28 cellular contexts compared by ENCODE assay signal in genomic region chr3:48420561-48420960, GRCh38. TPM values are rescaled to one million over a fixed set of nuclear protein-coding genes. Genes with fewer than 3 reads are reported as not detected.
"Had no signal": no experiment of that assay in that cellular context is flagged by ENCODE, and none has a peak within 500 bp of the region (broad histone marks: within the 10 kb centered on the region; RNA-seq: fewer than 3 reads in every experiment).

No MANE protein-coding gene starts in this region.

- ATAC-seq: activated T-helper 17 cell treated with anti-CD3 and anti-CD28 coated beads, Interleukin-2, amount 50 U/mL, for 72 hours; SK-N-SH treated with all-trans-retinoic acid at 6 μM for 48 hours had no signal

- H3K4me3 ChIP-seq: breast epithelium, MG63, Peyer's patch, SJSA1 had no signal

- DNase-seq: activated B cell treated with CpG ODN at 0.5 μM for 24 hours; activated CD4-positive, alpha-beta memory T cell treated with anti-CD3 and anti-CD28 coated beads, Interleukin-2, amount 10 ng/mL, durations not matched to agents 7 days and 5 days; activated CD4-positive, alpha-beta T cell treated with anti-CD3 and anti-CD28 coated beads for 1 hour; activated CD4-positive, alpha-beta T cell treated with anti-CD3 and anti-CD28 coated beads, Interleukin-2, amount 50 U/mL, for 1 hour; activated gamma-delta T cell treated with Interleukin-2 at 50 U/mL for 16 hours; activated naive CD4-positive, alpha-beta T cell treated with anti-CD3 and anti-CD28 coated beads, Interleukin-2, amount 10 ng/mL, durations not matched to agents 7 days and 5 days; activated naive CD8-positive, alpha-beta T cell treated with anti-CD3 and anti-CD28 coated beads for 36 hours; activated T-cell treated with anti-CD3 and anti-CD28 coated beads for 4 hours; activated T-cell treated with anti-CD3 and anti-CD28 coated beads, Interleukin-2, amount 50 U/mL, for 48 hours; aorta; caudate nucleus; MG63; MV-4-11; NCI-H1092 treated with DMSO at 0.1 percent for 48 hours; NCI-H1436; NCI-H1694 treated with DMSO at 0.1 percent for 48 hours; NCI-H2029 treated with DMSO at 0.1 percent for 48 hours; NCI-H345; NCI-H510A; NCI-H526 treated with DMSO at 0.1 percent for 48 hours; Peyer's patch; SHP77 had no signal

- H3K36me3 Mint-ChIP-seq: activated naive CD4-positive, alpha-beta T cell treated with anti-CD3 and anti-CD28 coated beads, Interleukin-2, amount 10 ng/mL, durations not matched to agents 7 days and 5 days; activated naive CD8-positive, alpha-beta T cell treated with anti-CD3 and anti-CD28 coated beads for 36 hours had no signal

- H3K27me3 ChIP-seq: breast epithelium, MG63, Peyer's patch, SJSA1 had no signal

- H3K9me3 Mint-ChIP-seq: activated B cell treated with CpG ODN at 0.5 μM for 24 hours; activated CD4-positive, alpha-beta memory T cell treated with anti-CD3 and anti-CD28 coated beads, Interleukin-2, amount 10 ng/mL, durations not matched to agents 7 days and 5 days; activated naive CD4-positive, alpha-beta T cell treated with anti-CD3 and anti-CD28 coated beads, Interleukin-2, amount 10 ng/mL, durations not matched to agents 7 days and 5 days; activated naive CD8-positive, alpha-beta T cell treated with anti-CD3 and anti-CD28 coated beads for 36 hours; activated T-helper 17 cell treated with anti-CD3 and anti-CD28 coated beads, Interleukin-2, amount 50 U/mL, for 72 hours; T-helper 1 cell treated with Interleukin-12 subunit alpha and Interleukin-12 subunit beta and Interleukin-4 antibody, amounts not matched to agents 30 μg/mL and 1 μg/mL, for 36 hours had no signal

- H3K27ac ChIP-seq: breast epithelium, Peyer's patch, SJSA1 had no signal

- H3K4me3 Mint-ChIP-seq: activated B cell treated with CpG ODN at 0.5 μM for 24 hours; activated CD4-positive, alpha-beta memory T cell treated with anti-CD3 and anti-CD28 coated beads, Interleukin-2, amount 10 ng/mL, durations not matched to agents 7 days and 5 days; activated naive CD4-positive, alpha-beta T cell treated with anti-CD3 and anti-CD28 coated beads, Interleukin-2, amount 10 ng/mL, durations not matched to agents 7 days and 5 days; activated naive CD8-positive, alpha-beta T cell treated with anti-CD3 and anti-CD28 coated beads for 36 hours; activated T-helper 17 cell treated with anti-CD3 and anti-CD28 coated beads, Interleukin-2, amount 50 U/mL, for 72 hours; T-helper 1 cell treated with Interleukin-12 subunit alpha and Interleukin-12 subunit beta and Interleukin-4 antibody, amounts not matched to agents 30 μg/mL and 1 μg/mL, for 36 hours had no signal

- H3K9me3 ChIP-seq: breast epithelium, MG63, Peyer's patch, SJSA1 had no signal

- H3K4me1 Mint-ChIP-seq: activated B cell treated with CpG ODN at 0.5 μM for 24 hours; activated CD4-positive, alpha-beta memory T cell treated with anti-CD3 and anti-CD28 coated beads, Interleukin-2, amount 10 ng/mL, durations not matched to agents 7 days and 5 days; activated naive CD8-positive, alpha-beta T cell treated with anti-CD3 and anti-CD28 coated beads for 36 hours; activated T-helper 17 cell treated with anti-CD3 and anti-CD28 coated beads, Interleukin-2, amount 50 U/mL, for 72 hours had no signal

- H3K27me3 Mint-ChIP-seq: activated B cell treated with CpG ODN at 0.5 μM for 24 hours; activated CD4-positive, alpha-beta memory T cell treated with anti-CD3 and anti-CD28 coated beads, Interleukin-2, amount 10 ng/mL, durations not matched to agents 7 days and 5 days; activated naive CD8-positive, alpha-beta T cell treated with anti-CD3 and anti-CD28 coated beads for 36 hours; activated T-helper 17 cell treated with anti-CD3 and anti-CD28 coated beads, Interleukin-2, amount 50 U/mL, for 72 hours had no signal

- H3K4me1 ChIP-seq: SJSA1 had no signal

- H3K27ac Mint-ChIP-seq: activated B cell treated with CpG ODN at 0.5 μM for 24 hours; activated CD4-positive, alpha-beta memory T cell treated with anti-CD3 and anti-CD28 coated beads, Interleukin-2, amount 10 ng/mL, durations not matched to agents 7 days and 5 days; activated naive CD4-positive, alpha-beta T cell treated with anti-CD3 and anti-CD28 coated beads, Interleukin-2, amount 10 ng/mL, durations not matched to agents 7 days and 5 days; activated naive CD8-positive, alpha-beta T cell treated with anti-CD3 and anti-CD28 coated beads for 36 hours; activated T-helper 17 cell treated with anti-CD3 and anti-CD28 coated beads, Interleukin-2, amount 50 U/mL, for 72 hours; T-helper 1 cell treated with Interleukin-12 subunit alpha and Interleukin-12 subunit beta and Interleukin-4 antibody, amounts not matched to agents 30 μg/mL and 1 μg/mL, for 36 hours had no signal

- H3K36me3 ChIP-seq: MG63, SJSA1 had no signal

RNA-seq across cellular contexts. Expression of gene FBXW12, which starts 48.5 kb away (rescaled TPM):
- total RNA-seq: activated B cell treated with CpG ODN at 0.5 μM for 24 hours; activated CD4-positive, alpha-beta memory T cell treated with anti-CD3 and anti-CD28 coated beads, Interleukin-2, amount 10 ng/mL, durations not matched to agents 7 days and 5 days; activated CD8-positive, alpha-beta memory T cell treated with anti-CD3 and anti-CD28 coated beads for 36 hours; activated naive CD8-positive, alpha-beta T cell treated with anti-CD3 and anti-CD28 coated beads for 36 hours; activated T-helper 17 cell treated with anti-CD3 and anti-CD28 coated beads, Interleukin-2, amount 50 U/mL, for 72 hours; aorta; Peyer's patch; SJSA1 had no signal
- polyA plus RNA-seq: aorta had no signal
